ENCODE assay signal across 27 cellular contexts in the genomic region with DNA sequence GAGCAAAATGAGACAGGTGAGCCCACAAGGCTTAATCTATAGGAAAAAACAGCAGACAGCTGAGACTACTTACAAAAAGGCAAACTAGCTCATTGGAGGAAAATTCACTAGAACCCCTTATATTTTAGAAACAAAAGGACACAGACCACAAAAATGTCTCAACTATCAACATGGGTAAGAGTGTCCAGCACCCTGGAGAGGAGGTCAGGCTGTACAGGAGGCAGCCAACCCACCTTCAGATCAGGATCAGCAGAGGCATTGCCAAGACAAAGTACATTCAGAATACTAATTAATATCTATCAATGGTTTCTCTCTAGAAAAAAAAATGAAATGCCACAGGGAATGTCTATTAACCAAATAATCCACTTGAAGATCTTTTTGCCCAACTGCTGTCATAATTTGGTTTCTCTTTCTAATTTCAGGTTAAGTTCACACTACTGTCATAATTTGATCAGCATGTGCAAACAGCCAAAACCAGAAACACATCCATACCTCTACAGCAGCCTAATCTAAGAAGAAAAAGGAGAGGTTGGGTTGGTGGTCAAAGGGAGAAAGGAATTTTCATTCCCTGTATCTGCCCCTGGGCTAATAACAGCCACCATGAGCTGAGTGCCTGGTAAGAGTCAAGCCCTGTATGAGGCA. TPM values are rescaled to one million over a fixed set of nuclear protein-coding genes. Genes with fewer than 3 reads are reported as not detected.
DNase-seq lines count a peak whose midpoint lies in the region; ATAC-seq and TF ChIP-seq lines count a peak whose summit lies in the region.
"Had no signal": no experiment of that assay in that cellular context is flagged by ENCODE, and none has a peak within 500 bp of the region (broad histone marks: within the 10 kb centered on the region; RNA-seq: fewer than 3 reads in every experiment).

No MANE protein-coding gene starts in this region.

- intact Hi-C loops in left colon (cut with DNase I, micrococcal nuclease), result no loop called here

- no peak overlapping the region for H2AFZ ChIP-seq in OCI-LY3 (ENCODE audit: low read depth, low read length)

- H3K79me2 ChIP-seq in OCI-LY3 (ENCODE audit: low read length), result no peaks in the 10 kb centered on the region

- no peak for TF ChIP-seq CTCF in OCI-LY3 (IDR thresholded peaks at IDR 0.05; ENCODE audit: low read depth, low read length)
- no peak for TF ChIP-seq CTCF in Peyer's patch (IDR thresholded peaks at IDR 0.05)

- ATAC-seq in GM19395 (IDR thresholded peaks at IDR 0.05; ENCODE audit: unreplicated experiment) (peak; percentile 54), left colon (peak; percentile 15)
- no peak for ATAC-seq in activated CD4-positive, CD25-positive, alpha-beta regulatory T cell treated with anti-CD3 and anti-CD28 coated beads, Interleukin-2, amount 50 U/mL, for 24 hours
- ATAC-seq: activated CD8-positive, alpha-beta T cell treated with anti-CD3 and anti-CD28 coated beads, Interleukin-2, amount 10 ng/mL, durations not matched to agents 7 days and 5 days; activated naive CD8-positive, alpha-beta T cell treated with anti-CD3 and anti-CD28 coated beads, Interleukin-2, amount 50 U/mL, for 24 hours; foreskin keratinocyte; left lobe of liver; naive thymus-derived CD4-positive, alpha-beta T cell; stimulated activated naive B cell treated with anti-CD40 and anti-IgM and Interleukin-4, amounts not matched to agents 10 μg/mL and 1 μg/mL and 100 μg/mL, for 72 hours had no signal

- H3K27ac ChIP-seq in OCI-LY3 (ENCODE audit: low read length) (no peak overlapping the region), Peyer's patch (no peak overlapping the region)
- H3K27ac ChIP-seq: brain microvascular endothelial cell, foreskin keratinocyte, spleen, suprapubic skin had no signal

- H3K27me3 ChIP-seq in OCI-LY3 (ENCODE audit: low read depth, low read length) (no peaks in the 10 kb centered on the region), Peyer's patch (no peaks in the 10 kb centered on the region)
- H3K27me3 ChIP-seq: brain microvascular endothelial cell, spleen, suprapubic skin had no signal

- H3K9ac ChIP-seq in OCI-LY3 (ENCODE audit: low read length), result no peak overlapping the region

- H4K20me1 ChIP-seq in OCI-LY3 (ENCODE audit: insufficient read depth, low read length), result no peaks in the 10 kb centered on the region

- H3K4me1 ChIP-seq in OCI-LY3 (ENCODE audit: low read length) (peaks cover 23% of the 10 kb centered on the region), Peyer's patch (no peaks in the 10 kb centered on the region)
- H3K4me1 ChIP-seq: spleen had no signal

- DNase-seq in DMS 273 (lab: John Stamatoyannopoulos, UW; ENCODE audit: unreplicated experiment) (peak; percentile 4), DMS 273 treated with DMSO at 0.1 percent for 48 hours (lab: John Stamatoyannopoulos, UW) (no peak), left colon (no peak), Peyer's patch (no peak), retina (no peak)
- DNase-seq: 8988T; activated CD8-positive, alpha-beta T cell treated with anti-CD3 and anti-CD28 coated beads, Interleukin-2, amount 10 ng/mL, durations not matched to agents 7 days and 5 days; activated gamma-delta T cell; activated naive CD8-positive, alpha-beta T cell treated with anti-CD3 and anti-CD28 coated beads, Interleukin-2, amount 50 U/mL, for 24 hours; activated T-cell treated with anti-CD3 and anti-CD28 coated beads for 4 hours; brain microvascular endothelial cell; CD8-positive, alpha-beta memory T cell; DND-41; effector memory CD4-positive, alpha-beta T cell; erythroblast; naive thymus-derived CD4-positive, alpha-beta T cell; NCI-H510A; spleen; stimulated activated CD4-positive, alpha-beta T cell treated with anti-CD3 and anti-CD28 coated beads, Interleukin-2, amount 100 ng/mL, for 48 hours; stimulated activated naive B cell treated with anti-CD40 and anti-IgM and Interleukin-4, amounts not matched to agents 10 μg/mL and 1 μg/mL and 100 μg/mL, for 72 hours had no signal

- H3K4me3 ChIP-seq in OCI-LY3 (ENCODE audit: low read length), result no peak overlapping the region
- H3K4me3 ChIP-seq in Peyer's patch, result no peak overlapping the region
- H3K4me3 ChIP-seq: GM23338, spleen, suprapubic skin had no signal

- H3K36me3 ChIP-seq in OCI-LY3 (replicated peaks; ENCODE audit: low read depth, low read length), result no peaks in the 10 kb centered on the region
- H3K36me3 ChIP-seq in Peyer's patch, result no peaks in the 10 kb centered on the region
- H3K36me3 ChIP-seq: brain microvascular endothelial cell, spleen, suprapubic skin had no signal

- no peak for TF ChIP-seq POLR2A in Peyer's patch (IDR thresholded peaks at IDR 0.05)

- no peaks in the 10 kb centered on the region for H3K9me3 ChIP-seq in OCI-LY3 (ENCODE audit: insufficient read depth, low read length)
- no peaks in the 10 kb centered on the region for H3K9me3 ChIP-seq in Peyer's patch
- H3K9me3 ChIP-seq: spleen, suprapubic skin had no signal

- peak overlapping the region; percentile 38; the same call in 1 of the 2 replicates for H3K4me2 ChIP-seq in OCI-LY3 (ENCODE audit: low read length)
- H3K4me2 ChIP-seq: GM23338 had no signal

RNA-seq across cellular contexts. Expression of a gene that starts 26.0 kb away (rescaled TPM):
- total RNA-seq in left colon, result 100 to 1,000 TPM; 174 to 181 TPM
- 100 to 1,000 TPM in 3 of 4 donors, 10 to 100 TPM in 1; 68.7 to 784 (median 139) TPM for total RNA-seq in Peyer's patch

Comparison
In these comparisons a context has a peak if more than half of its experiments do, and no peak if none do; other contexts are left out.
1. ATAC-seq: peak in GM19395 (single experiment) and left colon (single experiment); none in activated CD4-positive, CD25-positive, alpha-beta regulatory T cell treated with anti-CD3 and anti-CD28 coated beads, Interleukin-2, amount 50 U/mL, for 24 hours (0 of 2).